Comparison of ENCODE assay signal across 9 cellular contexts in the genomic region with DNA sequence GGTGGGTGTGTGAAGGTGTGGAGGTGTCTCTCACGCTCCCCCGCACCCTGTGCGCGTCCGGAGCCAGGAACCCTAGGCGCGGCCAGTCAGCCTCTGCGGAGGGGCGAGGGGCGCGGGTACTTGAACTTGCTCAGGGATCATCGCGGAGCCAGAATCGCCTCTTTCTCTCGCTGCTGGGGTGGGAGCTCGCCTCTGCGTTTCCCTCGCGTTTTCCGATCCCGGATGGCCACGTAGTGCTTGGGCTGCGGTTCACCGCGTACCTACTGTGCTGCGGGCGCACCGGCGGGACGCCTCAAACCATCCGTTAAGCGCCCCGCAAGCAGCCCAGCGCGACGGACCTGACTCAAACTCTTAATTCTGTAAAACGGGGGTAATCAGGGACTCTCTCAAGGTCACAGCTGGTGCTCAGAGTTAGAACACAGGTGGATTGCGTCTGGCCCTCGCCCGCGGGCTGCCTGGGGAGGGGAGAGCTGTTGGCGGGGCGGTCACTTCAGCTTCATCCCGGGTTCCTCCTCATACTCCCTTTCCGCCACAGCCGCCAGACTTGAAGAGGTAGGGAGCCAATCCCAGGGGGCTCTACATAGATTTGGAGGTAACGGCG. TPM values are rescaled to one million over a fixed set of nuclear protein-coding genes. Genes with fewer than 3 reads are reported as not detected.
DNase-seq lines count a peak whose midpoint lies in the region; ATAC-seq, FAIRE-seq and TF ChIP-seq lines count a peak whose summit lies in the region.
"Had no signal": no experiment of that assay in that cellular context is flagged by ENCODE, and none has a peak within 500 bp of the region (broad histone marks: within the 10 kb centered on the region; RNA-seq: fewer than 3 reads in every experiment).

No MANE protein-coding gene starts in this region.

- no peak for TF ChIP-seq RAD21 in HCT116 (IDR thresholded peaks at IDR 0.05; ENCODE audit: low read depth)

- peaks cover 8 to 22% (median 16%) of the 10 kb centered on the region in 10 experiments; a peak in 18 of 20 replicates for H3K4me1 ChIP-seq in BLaER1 treated with 17β-estradiol and CSF1 and Interleukin-3, amounts not matched to agents 10 nM and 100 nM
- H3K4me1 ChIP-seq in HCT116 (ENCODE audit: control insufficient read depth in 1 of 2, insufficient read depth in 2 of 2, low read length in 2 of 2) (peaks cover 7 to 8% of the 10 kb centered on the region in 2 experiments; a peak in 3 of 4 replicates), astrocyte (ENCODE audit: insufficient read depth, low read length) (peaks cover 11% of the 10 kb centered on the region), suprapubic skin (peaks cover 23% of the 10 kb centered on the region)

- H3K9me3 Mint-ChIP-seq in astrocyte (ENCODE audit: unreplicated experiment), result no peaks in the 10 kb centered on the region

- H3K9ac ChIP-seq in BLaER1 treated with 17β-estradiol and CSF1 and Interleukin-3, amounts not matched to agents 10 nM and 100 nM, result peak overlapping the region; percentile 45 to 76 (median 67)
- H3K9ac ChIP-seq in HCT116 (ENCODE audit: low read length) (no peak overlapping the region), astrocyte (ENCODE audit: low read length) (no peak overlapping the region)

- H3K27ac ChIP-seq in BLaER1 treated with 17β-estradiol and CSF1 and Interleukin-3, amounts not matched to agents 10 nM and 100 nM, result no peak overlapping the region
- H3K27ac ChIP-seq in HCT116 (ENCODE audit: low read depth, low read length) (no peak overlapping the region), astrocyte (ENCODE audit: low read depth, low read length) (no peak overlapping the region), suprapubic skin (no peak overlapping the region)

- no peaks in the 10 kb centered on the region for H3K9me3 ChIP-seq in BLaER1 treated with 17β-estradiol and CSF1 and Interleukin-3, amounts not matched to agents 10 nM and 100 nM (replicated peaks in 1 of 11)
- H3K9me3 ChIP-seq in HCT116 (ENCODE audit: control insufficient read depth in 1 of 2, insufficient read depth in 1 of 2, low read depth in 1 of 2, low read length in 2 of 2) (no peaks in the 10 kb centered on the region), astrocyte (ENCODE audit: insufficient read depth, low read depth, low read length) (no peaks in the 10 kb centered on the region), suprapubic skin (no peaks in the 10 kb centered on the region)

- H3K4me2 ChIP-seq in BLaER1 treated with 17β-estradiol and CSF1 and Interleukin-3, amounts not matched to agents 10 nM and 100 nM, result peak overlapping the region; percentile 99 to 100 (median 100)
- H3K4me2 ChIP-seq in HCT116 (ENCODE audit: low read length) (peak overlapping the region; percentile 65), astrocyte (ENCODE audit: low read length) (peak overlapping the region; percentile 78)

- RAD21 ChIA-PET in HCT116 (lab: Charles Lee; ENCODE audit: low non-redundant PET in 1 of 2, low total read pairs in 2 of 2, uncharacterized antibody in 2 of 2, unreplicated experiment in 2 of 2), result no interaction called here

- POLR2A ChIA-PET in HCT116 (lab: Charles Lee), result no interaction called here

- TF ChIP-seq POLR2A in HCT116 (IDR thresholded peaks at IDR 0.05; ENCODE audit: borderline replicate concordance, extremely low read depth, insufficient read depth, insufficient read length) (no peak), suprapubic skin (IDR thresholded peaks at IDR 0.05) (no peak)

- BruUV-seq in HCT116 (replicated peaks; lab: Mats Ljungman, UMichigan), result no TSS peak

- WGBS in suprapubic skin, result 6% methylated on average over 12 of the region's 48 CpGs

- H3K36me3 Mint-ChIP-seq in astrocyte (ENCODE audit: low read depth, unreplicated experiment), result no peaks in the 10 kb centered on the region

- peaks cover 4% of the 10 kb centered on the region for H3K4me1 Mint-ChIP-seq in astrocyte (ENCODE audit: low read depth, unreplicated experiment)

- H3K36me3 ChIP-seq in BLaER1 treated with 17β-estradiol and CSF1 and Interleukin-3, amounts not matched to agents 10 nM and 100 nM, result no peaks in the 10 kb centered on the region
- H3K36me3 ChIP-seq in HCT116 (ENCODE audit: control insufficient read depth in 1 of 2, insufficient read depth in 2 of 2, low read length in 2 of 2), result no peaks in the 10 kb centered on the region
- no peaks in the 10 kb centered on the region for H3K36me3 ChIP-seq in astrocyte (ENCODE audit: insufficient read depth, low read length)
- no peaks in the 10 kb centered on the region for H3K36me3 ChIP-seq in suprapubic skin

- no peak for TF ChIP-seq EP300 in suprapubic skin (IDR thresholded peaks at IDR 0.05)

- no peak for TF ChIP-seq CTCF in HCT116 (IDR thresholded peaks at IDR 0.05 in 2 of 3, conservative IDR thresholded peaks at IDR 0.05 in 1 of 3; ENCODE audit: borderline replicate concordance in 1 of 3, insufficient read depth in 1 of 3, low read depth in 2 of 3, low read length in 2 of 3)
- no peak for TF ChIP-seq CTCF in astrocyte (IDR thresholded peaks at IDR 0.05; ENCODE audit: insufficient read depth, low read depth, low read length)
- TF ChIP-seq CTCF in suprapubic skin (IDR thresholded peaks at IDR 0.05), result no peak

- H3K4me3 ChIP-seq in BLaER1 treated with 17β-estradiol and CSF1 and Interleukin-3, amounts not matched to agents 10 nM and 100 nM, result peak overlapping the region; percentile 64 to 82 (median 74)
- H3K4me3 ChIP-seq in HCT116 (replicated peaks in 1 of 2; ENCODE audit: low read depth in 1 of 2, low read length in 2 of 2) (peak overlapping the region; percentile 9 to 41; a peak in 3 of 4 replicates), astrocyte (ENCODE audit: insufficient read depth, low read depth, low read length) (peak overlapping the region; percentile 21), suprapubic skin (peak overlapping the region; percentile 59)

- H3K79me2 ChIP-seq in HCT116 (ENCODE audit: insufficient read depth, low read length), result no peaks in the 10 kb centered on the region
- no peaks in the 10 kb centered on the region for H3K79me2 ChIP-seq in astrocyte (ENCODE audit: insufficient read depth, low read length)

- intact Hi-C loops in HCT116 (cut with micrococcal nuclease), result loop anchor here (5.0 kb wide), 3 partner anchors 268 to 507 kb away; no protein-coding TSS in a partner anchor
- intact Hi-C loops in left colon (cut with DNase I, micrococcal nuclease), result no loop called here

- peaks cover 0 to 8% (median 0%) of the 10 kb centered on the region in 11 experiments; a peak in 1 of 22 replicates for H4K20me1 ChIP-seq in BLaER1 treated with 17β-estradiol and CSF1 and Interleukin-3, amounts not matched to agents 10 nM and 100 nM
- no peaks in the 10 kb centered on the region for H4K20me1 ChIP-seq in HCT116 (ENCODE audit: insufficient read depth)
- H4K20me1 ChIP-seq in astrocyte (ENCODE audit: insufficient read depth, low read length), result no peaks in the 10 kb centered on the region

- peak overlapping the region; percentile 80 for H3K4me3 Mint-ChIP-seq in astrocyte (ENCODE audit: unreplicated experiment)

- CTCF ChIA-PET in HCT116 (lab: Charles Lee), result no interaction called here

- ATAC-seq in HCT116 (no peak), left colon (peak; percentile 16), GM18858 (IDR thresholded peaks at IDR 0.05; ENCODE audit: unreplicated experiment) (no peak)

- no peak overlapping the region for H3K27ac Mint-ChIP-seq in astrocyte (ENCODE audit: unreplicated experiment)

- H3K27me3 Mint-ChIP-seq in astrocyte (ENCODE audit: low read depth, unreplicated experiment), result peaks cover 71% of the 10 kb centered on the region

- no peak for FAIRE-seq in astrocyte (lab: Jason Lieb, UNC)
- FAIRE-seq: colon had no signal

- H3K27me3 ChIP-seq in BLaER1 treated with 17β-estradiol and CSF1 and Interleukin-3, amounts not matched to agents 10 nM and 100 nM, result peaks cover 36 to 44% (median 40%) of the 10 kb centered on the region in 11 experiments
- H3K27me3 ChIP-seq in HCT116 (ENCODE audit: insufficient read depth, low read length), result peaks cover 40% of the 10 kb centered on the region
- H3K27me3 ChIP-seq in astrocyte (ENCODE audit: insufficient read depth, low read length), result peaks cover 49% of the 10 kb centered on the region
- H3K27me3 ChIP-seq in suprapubic skin, result peaks cover 45% of the 10 kb centered on the region

- no peaks in the 10 kb centered on the region for H3K9me2 ChIP-seq in HCT116 (ENCODE audit: insufficient read depth)

- DNase-seq in HCT116 (ENCODE audit: low read depth, low spot score), result no peak
- no peak for DNase-seq in astrocyte (ENCODE audit: low read depth)
- DNase-seq in left colon, result peak in 1 of 2 donors; percentile 23
- no peak for DNase-seq in suprapubic skin (ENCODE audit: low spot score in 2 of 2)
- no peak for DNase-seq in cerebellar nuclear complex (lab: John Stamatoyannopoulos, UW)
- DNase-seq in middle frontal gyrus (ENCODE audit: extremely low spot score, low spot score), result no peak

- H2AFZ ChIP-seq in HCT116 (ENCODE audit: low read depth, low read length, poor library complexity, severe bottlenecking) (peak overlapping the region; percentile 9), astrocyte (ENCODE audit: low read depth, low read length) (peak overlapping the region; percentile 63)

TF ChIP-seq in HCT116, 20 proteins besides CTCF, POLR2A, EP300 and RAD21 (continues in another document):
- TF ChIP-seq CBX3 (IDR thresholded peaks at IDR 0.05; ENCODE audit: low read depth) (no peak), SRF (IDR thresholded peaks at IDR 0.05; ENCODE audit: low read depth) (no peak), EZH2 (IDR thresholded peaks at IDR 0.05) (no peak), YY1 (IDR thresholded peaks at IDR 0.05; ENCODE audit: extremely low read depth, insufficient replicate concordance, low read depth, low read length) (no peak), JUND (IDR thresholded peaks at IDR 0.05) (no peak), POLR2AphosphoS5 (IDR thresholded peaks at IDR 0.05; ENCODE audit: low read depth, low read length) (no peak), FOSL1 (IDR thresholded peaks at IDR 0.05; ENCODE audit: low read depth) (no peak), ZFX (IDR thresholded peaks at IDR 0.05) (no peak), ZNF274 (IDR thresholded peaks at IDR 0.05; ENCODE audit: low read depth, low read length) (no peak)
- TF ChIP-seq, protein P1, sequence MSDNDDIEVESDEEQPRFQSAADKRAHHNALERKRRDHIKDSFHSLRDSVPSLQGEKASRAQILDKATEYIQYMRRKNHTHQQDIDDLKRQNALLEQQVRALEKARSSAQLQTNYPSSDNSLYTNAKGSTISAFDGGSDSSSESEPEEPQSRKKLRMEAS (IDR thresholded peaks at IDR 0.05), result no peak

RNA-seq across cellular contexts. Expression of a gene that starts 0.7 kb away (rescaled TPM):
- 0.44 TPM for total RNA-seq in HCT116 (2021; ENCODE audit: unreplicated experiment)
- polyA plus RNA-seq in HCT116 (2012), result 0.19 and 0.27 TPM in 2 replicates
- total RNA-seq in astrocyte, result 0.07 TPM in 1 of 2 replicates, not detected in the other
- total RNA-seq in left colon, result 1 to 10 TPM; 8.9 to 9.1 TPM
- 1 to 10 TPM; 1.4 to 4.4 (median 2.8) TPM for total RNA-seq in suprapubic skin

Comparison
In these comparisons a context has a peak if more than half of its experiments do, and no peak if none do; other contexts are left out.
1. H3K4me3 ChIP-seq: peak in every context shown above with its lines; median percentile 74 in BLaER1 treated with 17β-estradiol and CSF1 and Interleukin-3, amounts not matched to agents 10 nM and 100 nM; 59 in suprapubic skin; 25 in HCT116; 21 in astrocyte.
2. H3K9ac ChIP-seq: peak in BLaER1 treated with 17β-estradiol and CSF1 and Interleukin-3, amounts not matched to agents 10 nM and 100 nM (11 of 11); none in HCT116 (single experiment) and astrocyte (single experiment).
3. Peak in every context shown above with its lines, with median percentiles within 50 percentile points of each other: H3K4me2 ChIP-seq.